ENCODE assay signal across 16 cellular contexts in genomic region chr17:49832840-49833599, GRCh38. TPM values are rescaled to one million over a fixed set of nuclear protein-coding genes. Genes with fewer than 3 reads are reported as not detected.
DNase-seq lines count a peak whose midpoint lies in the region; ATAC-seq and TF ChIP-seq lines count a peak whose summit lies in the region.
"Had no signal": no experiment of that assay in that cellular context is flagged by ENCODE, and none has a peak within 500 bp of the region (broad histone marks: within the 10 kb centered on the region; RNA-seq: fewer than 3 reads in every experiment).

No MANE protein-coding gene starts in this region.

- CTCF ChIA-PET in OCI-LY7 (lab: Charles Lee; ENCODE audit: unreplicated experiment): no interaction called here
- CTCF ChIA-PET in naive thymus-derived CD4-positive, alpha-beta T cell (lab: Charles Lee): no interaction called here
- CTCF ChIA-PET in activated CD4-positive, alpha-beta T cell treated with anti-CD3 and anti-CD28 coated beads, Interleukin-2, amount 10 ng/mL, durations not matched to agents 7 days and 5 days (lab: Charles Lee): interaction anchor here (0.7 to 1.0 kb wide), 3 partner anchors 11 to 18 kb away, joined by 3 to 4 read pairs (median 3); no protein-coding TSS in a partner anchor

- peak overlapping the region; percentile 29 for H3K27ac ChIP-seq in CD4-positive, CD25-positive, alpha-beta regulatory T cell (ENCODE audit: insufficient read depth, low read length, poor library complexity, severe bottlenecking)
- no peak overlapping the region for H3K27ac ChIP-seq in OCI-LY7 (ENCODE audit: low read depth, low read length, poor library complexity, severe bottlenecking)
- no peak overlapping the region for H3K27ac ChIP-seq in naive thymus-derived CD4-positive, alpha-beta T cell (ENCODE audit: low read depth, low read length)

- no peaks in the 10 kb centered on the region for H3K79me2 ChIP-seq in OCI-LY7 (ENCODE audit: insufficient read depth, low read depth, low read length)

- H3K36me3 Mint-ChIP-seq in CD4-positive, CD25-positive, alpha-beta regulatory T cell: peaks cover 50% of the 10 kb centered on the region
- H3K36me3 Mint-ChIP-seq in naive thymus-derived CD4-positive, alpha-beta T cell: peaks cover 9 to 55% (median 29%) of the 10 kb centered on the region in 5 donors
- peaks cover 47% of the 10 kb centered on the region for H3K36me3 Mint-ChIP-seq in activated CD4-positive, alpha-beta T cell treated with anti-CD3 and anti-CD28 coated beads, Interleukin-2, amount 10 ng/mL, durations not matched to agents 7 days and 5 days (ENCODE audit: low read depth)

- no peak overlapping the region for H2AFZ ChIP-seq in OCI-LY7 (ENCODE audit: low read length)

- no peak overlapping the region for H3K4me2 ChIP-seq in OCI-LY7 (ENCODE audit: low read length)

- no peaks in the 10 kb centered on the region for H3K4me1 ChIP-seq in CD4-positive, CD25-positive, alpha-beta regulatory T cell (ENCODE audit: control insufficient read depth, insufficient read depth, low read length, poor library complexity, severe bottlenecking)
- peaks cover 5% of the 10 kb centered on the region for H3K4me1 ChIP-seq in OCI-LY7 (ENCODE audit: insufficient read depth, low read length, poor library complexity, severe bottlenecking)
- H3K4me1 ChIP-seq in naive thymus-derived CD4-positive, alpha-beta T cell (ENCODE audit: control insufficient read depth in 2 of 2, insufficient read depth in 2 of 2, low read length in 2 of 2): no peaks in the 10 kb centered on the region

- H3K4me3 Mint-ChIP-seq in CD4-positive, CD25-positive, alpha-beta regulatory T cell: no peak overlapping the region
- no peak overlapping the region for H3K4me3 Mint-ChIP-seq in naive thymus-derived CD4-positive, alpha-beta T cell
- no peak overlapping the region for H3K4me3 Mint-ChIP-seq in activated CD4-positive, alpha-beta T cell treated with anti-CD3 and anti-CD28 coated beads, Interleukin-2, amount 10 ng/mL, durations not matched to agents 7 days and 5 days
- H3K4me3 Mint-ChIP-seq: activated CD8-positive, alpha-beta T cell treated with anti-CD3 and anti-CD28 coated beads, Interleukin-2, amount 10 ng/mL, durations not matched to agents 7 days and 5 days; neural crest cell; stimulated activated naive CD8-positive, alpha-beta T cell treated with anti-CD3 and anti-CD28 coated beads, Interleukin-15, Interleukin-2, amounts not matched to agents 100 ng/mL and 50 ng/mL, for 24 hours had no signal

- no peaks in the 10 kb centered on the region for H3K9me3 Mint-ChIP-seq in CD4-positive, CD25-positive, alpha-beta regulatory T cell
- peaks cover 0 to 2% (median 0%) of the 10 kb centered on the region in 11 donors for H3K9me3 Mint-ChIP-seq in naive thymus-derived CD4-positive, alpha-beta T cell
- no peaks in the 10 kb centered on the region for H3K9me3 Mint-ChIP-seq in activated CD4-positive, alpha-beta T cell treated with anti-CD3 and anti-CD28 coated beads, Interleukin-2, amount 10 ng/mL, durations not matched to agents 7 days and 5 days
- H3K9me3 Mint-ChIP-seq: neural crest cell; stimulated activated naive CD8-positive, alpha-beta T cell treated with anti-CD3 and anti-CD28 coated beads, Interleukin-15, Interleukin-2, amounts not matched to agents 100 ng/mL and 50 ng/mL, for 24 hours had no signal

- DNase-seq in CD4-positive, CD25-positive, alpha-beta regulatory T cell: no peak
- DNase-seq in OCI-LY7 (ENCODE audit: low spot score) (no peak), dermis microvascular lymphatic vessel endothelial cell (ENCODE audit: low read depth in 2 of 2) (peak; percentile 90 to 93), activated gamma-delta T cell (lab: John Stamatoyannopoulos, UW) (no peak)
- DNase-seq in naive thymus-derived CD4-positive, alpha-beta T cell: no peak
- DNase-seq in activated CD4-positive, alpha-beta T cell treated with anti-CD3 and anti-CD28 coated beads, Interleukin-2, amount 10 ng/mL, durations not matched to agents 7 days and 5 days: no peak
- DNase-seq: activated CD8-positive, alpha-beta T cell treated with anti-CD3 and anti-CD28 coated beads, Interleukin-2, amount 10 ng/mL, durations not matched to agents 7 days and 5 days; adrenal gland; NCI-H1092 treated with DMSO at 0.1 percent for 48 hours; NCI-H748 treated with DMSO at 0.1 percent for 48 hours had no signal

- no peak for TF ChIP-seq CTCF in OCI-LY7 (conservative IDR thresholded peaks at IDR 0.05; ENCODE audit: low read length)

- peaks cover 0 to 15% (median 12%) of the 10 kb centered on the region in 4 donors for H3K4me1 Mint-ChIP-seq in CD4-positive, CD25-positive, alpha-beta regulatory T cell
- H3K4me1 Mint-ChIP-seq in naive thymus-derived CD4-positive, alpha-beta T cell: peaks cover 0 to 24% (median 11%) of the 10 kb centered on the region in 7 donors
- no peaks in the 10 kb centered on the region for H3K4me1 Mint-ChIP-seq in activated CD4-positive, alpha-beta T cell treated with anti-CD3 and anti-CD28 coated beads, Interleukin-2, amount 10 ng/mL, durations not matched to agents 7 days and 5 days
- H3K4me1 Mint-ChIP-seq: neural crest cell had no signal

- H3K27me3 Mint-ChIP-seq in CD4-positive, CD25-positive, alpha-beta regulatory T cell: no peaks in the 10 kb centered on the region
- H3K27me3 Mint-ChIP-seq in naive thymus-derived CD4-positive, alpha-beta T cell: no peaks in the 10 kb centered on the region
- no peaks in the 10 kb centered on the region for H3K27me3 Mint-ChIP-seq in activated CD4-positive, alpha-beta T cell treated with anti-CD3 and anti-CD28 coated beads, Interleukin-2, amount 10 ng/mL, durations not matched to agents 7 days and 5 days
- H3K27me3 Mint-ChIP-seq: stimulated activated naive CD8-positive, alpha-beta T cell treated with anti-CD3 and anti-CD28 coated beads, Interleukin-15, Interleukin-2, amounts not matched to agents 100 ng/mL and 50 ng/mL, for 24 hours had no signal

- no peaks in the 10 kb centered on the region for H3K27me3 ChIP-seq in CD4-positive, CD25-positive, alpha-beta regulatory T cell (ENCODE audit: control insufficient read depth, insufficient read depth, low read length)
- H3K27me3 ChIP-seq in naive thymus-derived CD4-positive, alpha-beta T cell (ENCODE audit: control insufficient read depth in 2 of 2, insufficient read depth in 2 of 2, low read length in 2 of 2): no peaks in the 10 kb centered on the region
- H3K27me3 ChIP-seq: adrenal gland had no signal

- H3K36me3 ChIP-seq in CD4-positive, CD25-positive, alpha-beta regulatory T cell (ENCODE audit: control insufficient read depth, insufficient read depth, low read length): peaks cover 46% of the 10 kb centered on the region
- H3K36me3 ChIP-seq in OCI-LY7 (ENCODE audit: insufficient read depth, low read length): peaks cover 55% of the 10 kb centered on the region
- H3K36me3 ChIP-seq in naive thymus-derived CD4-positive, alpha-beta T cell (ENCODE audit: control insufficient read depth in 2 of 3, insufficient read depth in 3 of 3, low read length in 3 of 3): peaks cover under 1 to 73% (median 9%) of the 10 kb centered on the region in 3 experiments

- TSS peak; percentile 7 for BruUV-seq in OCI-LY7 (replicated peaks; lab: Mats Ljungman, UMichigan)

- no peaks in the 10 kb centered on the region for H3K9me3 ChIP-seq in CD4-positive, CD25-positive, alpha-beta regulatory T cell (ENCODE audit: control insufficient read depth in 2 of 2, low read length in 2 of 2)
- H3K9me3 ChIP-seq in OCI-LY7 (ENCODE audit: low read length): no peaks in the 10 kb centered on the region
- H3K9me3 ChIP-seq in naive thymus-derived CD4-positive, alpha-beta T cell (ENCODE audit: control insufficient read depth in 2 of 3, low read length in 3 of 3): no peaks in the 10 kb centered on the region
- H3K9me3 ChIP-seq: adrenal gland had no signal

- no peaks in the 10 kb centered on the region for H3K9me2 ChIP-seq in OCI-LY7 (ENCODE audit: insufficient read depth, low read length)

- H4K20me1 ChIP-seq in OCI-LY7 (ENCODE audit: insufficient read depth, low read length): 0 out of 2 replicates have a peak, but pooled peaks cover 4% of the 10 kb centered on the region

- intact Hi-C loops in OCI-LY7 (cut with micrococcal nuclease; ENCODE audit: unreplicated experiment): no loop called here
- intact Hi-C loops in naive thymus-derived CD4-positive, alpha-beta T cell (cut with micrococcal nuclease): no loop called here

- H3K4me3 ChIP-seq in CD4-positive, CD25-positive, alpha-beta regulatory T cell (ENCODE audit: low read depth, low read length): no peak overlapping the region
- H3K4me3 ChIP-seq in OCI-LY7 (ENCODE audit: low read depth, low read length, poor library complexity, severe bottlenecking): no peak overlapping the region
- H3K4me3 ChIP-seq in naive thymus-derived CD4-positive, alpha-beta T cell (ENCODE audit: low read length): no peak overlapping the region
- H3K4me3 ChIP-seq: adrenal gland had no signal

- POLR2A ChIA-PET in OCI-LY7 (lab: Charles Lee): no interaction called here
- POLR2A ChIA-PET in naive thymus-derived CD4-positive, alpha-beta T cell (lab: Charles Lee): no interaction called here
- POLR2A ChIA-PET in activated CD4-positive, alpha-beta T cell treated with anti-CD3 and anti-CD28 coated beads, Interleukin-2, amount 10 ng/mL, durations not matched to agents 7 days and 5 days (lab: Charles Lee): no interaction called here

- peak overlapping the region in 1 of 3 donors; percentile 21 for H3K27ac Mint-ChIP-seq in CD4-positive, CD25-positive, alpha-beta regulatory T cell
- H3K27ac Mint-ChIP-seq in naive thymus-derived CD4-positive, alpha-beta T cell: peak overlapping the region in 5 of 9 donors; percentile 12 to 36 (median 14)
- H3K27ac Mint-ChIP-seq in activated CD4-positive, alpha-beta T cell treated with anti-CD3 and anti-CD28 coated beads, Interleukin-2, amount 10 ng/mL, durations not matched to agents 7 days and 5 days: no peak overlapping the region
- H3K27ac Mint-ChIP-seq: stimulated activated naive CD8-positive, alpha-beta T cell treated with anti-CD3 and anti-CD28 coated beads, Interleukin-15, Interleukin-2, amounts not matched to agents 100 ng/mL and 50 ng/mL, for 24 hours had no signal

- ATAC-seq in CD4-positive, CD25-positive, alpha-beta regulatory T cell (ENCODE audit: low read depth in 2 of 2): no peak
- ATAC-seq in naive thymus-derived CD4-positive, alpha-beta T cell: no peak
- ATAC-seq in GM21717 (IDR thresholded peaks at IDR 0.05; ENCODE audit: unreplicated experiment) (no peak), GM19455 (IDR thresholded peaks at IDR 0.05; ENCODE audit: unreplicated experiment) (no peak)
- ATAC-seq: activated CD8-positive, alpha-beta T cell treated with anti-CD3 and anti-CD28 coated beads, Interleukin-2, amount 10 ng/mL, durations not matched to agents 7 days and 5 days had no signal

RNA-seq across cellular contexts. Expression of gene TAC4, which starts 14.8 kb away (rescaled TPM):
- total RNA-seq in CD4-positive, CD25-positive, alpha-beta regulatory T cell: not detected
- not detected for polyA plus RNA-seq in CD4-positive, CD25-positive, alpha-beta regulatory T cell
- total RNA-seq in OCI-LY7 (2014; rRNA removed; shearing (Covaris generic)): not detected in 2 replicates
- total RNA-seq in OCI-LY7 (2022) (not detected in 2 replicates), dermis microvascular lymphatic vessel endothelial cell (not detected in 2 replicates)
- total RNA-seq in naive thymus-derived CD4-positive, alpha-beta T cell: not detected
- polyA plus RNA-seq in naive thymus-derived CD4-positive, alpha-beta T cell: not detected
- total RNA-seq in activated CD4-positive, alpha-beta T cell treated with anti-CD3 and anti-CD28 coated beads, Interleukin-2, amount 10 ng/mL, durations not matched to agents 7 days and 5 days: not detected
- total RNA-seq: activated CD8-positive, alpha-beta T cell treated with anti-CD3 and anti-CD28 coated beads, Interleukin-2, amount 10 ng/mL, durations not matched to agents 7 days and 5 days; frontal cortex; neural crest cell; RPMI7951 had no signal

RNA-seq across cellular contexts. Expression of gene KAT7, which starts 44.5 kb away (rescaled TPM):
- 207 TPM for total RNA-seq in CD4-positive, CD25-positive, alpha-beta regulatory T cell
- polyA plus RNA-seq in CD4-positive, CD25-positive, alpha-beta regulatory T cell: 10 to 100 TPM; 37.0 to 49.6 (median 46.9) TPM
- 41.0 and 43.3 TPM in 2 replicates for total RNA-seq in OCI-LY7 (2014; rRNA removed; shearing (Covaris generic))
- total RNA-seq in OCI-LY7 (2022): 70.3 and 76.8 TPM in 2 replicates
- 27.1 and 32.6 TPM in 2 replicates for total RNA-seq in dermis microvascular lymphatic vessel endothelial cell
- total RNA-seq in naive thymus-derived CD4-positive, alpha-beta T cell: 100 to 1,000 TPM in 4 of 5 experiments, 10 to 100 TPM in 1; 85.6 to 195 (median 132) TPM
- 10 to 100 TPM; 39.2 to 54.8 TPM for polyA plus RNA-seq in naive thymus-derived CD4-positive, alpha-beta T cell
- 10 to 100 TPM; 78.5 to 82.4 TPM for total RNA-seq in activated CD4-positive, alpha-beta T cell treated with anti-CD3 and anti-CD28 coated beads, Interleukin-2, amount 10 ng/mL, durations not matched to agents 7 days and 5 days

Comparison
In these comparisons a context has a peak if more than half of its experiments do, and no peak if none do; other contexts are left out.
1. DNase-seq: peak in dermis microvascular lymphatic vessel endothelial cell (2 of 2); none in CD4-positive, CD25-positive, alpha-beta regulatory T cell (0 of 3), OCI-LY7 (single experiment), naive thymus-derived CD4-positive, alpha-beta T cell (0 of 9), activated CD4-positive, alpha-beta T cell treated with anti-CD3 and anti-CD28 coated beads, Interleukin-2, amount 10 ng/mL, durations not matched to agents 7 days and 5 days (single experiment) and activated gamma-delta T cell (single experiment).